In the genomic region with DNA sequence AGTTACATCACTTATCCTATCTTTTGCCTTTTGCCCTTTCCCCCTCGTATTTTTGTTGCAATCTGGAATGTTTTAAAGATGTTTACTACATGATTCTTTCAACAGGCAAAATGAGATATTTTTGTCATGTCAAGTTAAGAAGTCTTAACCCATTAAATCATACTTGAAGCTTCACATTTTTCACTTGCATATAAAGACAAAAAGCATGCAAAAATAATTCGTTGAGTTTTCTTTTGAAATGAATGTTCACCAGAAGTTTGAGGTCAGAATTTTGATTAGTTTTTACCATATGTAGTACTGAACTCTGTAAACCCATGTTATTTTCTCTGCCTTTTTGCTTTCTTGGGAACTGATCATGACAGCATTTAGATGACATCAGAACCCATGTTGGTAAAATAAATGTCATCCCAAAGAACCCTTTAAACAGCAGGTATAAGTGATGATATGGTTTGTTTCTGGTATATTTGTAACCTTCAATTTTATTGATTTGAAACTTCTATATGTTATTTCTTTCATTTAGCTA, we compare ENCODE assay signal across 14 cellular contexts.
DNase-seq lines count a peak whose midpoint lies in the region; ATAC-seq, FAIRE-seq and TF ChIP-seq lines count a peak whose summit lies in the region.
"Had no signal": no experiment of that assay in that cellular context is flagged by ENCODE, and none has a peak within 500 bp of the region (broad histone marks: within the 10 kb centered on the region; RNA-seq: fewer than 3 reads in every experiment).

No MANE protein-coding gene starts in this region.

- intact Hi-C loops in PC-9 (cut with micrococcal nuclease; ENCODE audit: unreplicated experiment) = no loop called here
- intact Hi-C loops in GM12878 (cut with micrococcal nuclease; ENCODE audit: unreplicated experiment) = no loop called here

- no peak for TF ChIP-seq EP300 in GM12878 (IDR thresholded peaks at IDR 0.05; ENCODE audit: borderline replicate concordance in 1 of 2, control insufficient read depth in 1 of 2, low read depth in 2 of 2, low read length in 2 of 2)

- TF ChIP-seq CTCF in PC-9 (conservative IDR thresholded peaks at IDR 0.05) (no peak), GM12878 (IDR thresholded peaks at IDR 0.05 in 2 of 3, conservative IDR thresholded peaks at IDR 0.05 in 1 of 3; ENCODE audit: control insufficient read depth in 2 of 3, extremely low read depth in 1 of 3, insufficient read depth in 1 of 3, low read depth in 3 of 3, low read length in 3 of 3) (no peak), mesothelial cell of epicardium (IDR thresholded peaks at IDR 0.05; ENCODE audit: unreplicated experiment) (no peak), thoracic aorta (IDR thresholded peaks at IDR 0.05) (no peak)

- H3K36me3 Mint-ChIP-seq in mesothelial cell of epicardium = peaks cover 14% of the 10 kb centered on the region

- H3K27me3 ChIP-seq in PC-9 (ENCODE audit: insufficient read depth, low read depth) = no peaks in the 10 kb centered on the region
- no peaks in the 10 kb centered on the region for H3K27me3 ChIP-seq in GM12878 (replicated peaks in 1 of 2; ENCODE audit: control insufficient read depth in 2 of 2, insufficient read depth in 2 of 2, low read length in 1 of 2)
- no peaks in the 10 kb centered on the region for H3K27me3 ChIP-seq in thoracic aorta (replicated peaks; ENCODE audit: insufficient read depth)
- H3K27me3 ChIP-seq: BLaER1, pancreas had no signal

- H3K4me1 Mint-ChIP-seq in mesothelial cell of epicardium = peaks cover 65% of the 10 kb centered on the region

- FAIRE-seq in GM12878 (lab: Jason Lieb, UNC) = peak; percentile 41
- FAIRE-seq: pancreas had no signal

- peak overlapping the region; percentile 97 for H3K27ac Mint-ChIP-seq in mesothelial cell of epicardium

- H2AFZ ChIP-seq in PC-9 (no peak overlapping the region), GM12878 (ENCODE audit: control insufficient read depth, low read depth, low read length) (no peak overlapping the region)

- CTCF ChIA-PET in PC-9 (lab: Charles Lee) (no interaction called here), GM12878 (lab: Yijun Ruan, JAX) (no interaction called here)

- no peaks in the 10 kb centered on the region for H3K9me2 ChIP-seq in PC-9 (ENCODE audit: insufficient read depth)

- H3F3A ChIP-seq in PC-9 (ENCODE audit: insufficient read depth, low read depth) = peaks cover 86% of the 10 kb centered on the region

- peak overlapping the region; percentile 94 for H3K27ac ChIP-seq in PC-9
- no peak overlapping the region for H3K27ac ChIP-seq in GM12878 (ENCODE audit: control insufficient read depth, insufficient read depth)
- H3K27ac ChIP-seq in thoracic aorta = peak overlapping the region; percentile 91
- H3K27ac ChIP-seq: BLaER1 had no signal

- no peak for TF ChIP-seq RAD21 in GM12878 (IDR thresholded peaks at IDR 0.05; ENCODE audit: insufficient read depth, low read depth, low read length)

- DNase-seq in PC-9 = no peak
- no peak for DNase-seq in GM12878 (ENCODE audit: low read depth, low spot score)
- no peak for DNase-seq in mesothelial cell of epicardium (ENCODE audit: low spot score in 2 of 2, unreplicated experiment in 2 of 2)
- no peak for DNase-seq in thoracic aorta (ENCODE audit: low spot score)
- no peak for DNase-seq in cerebellar cortex (ENCODE audit: low spot score)
- no peak for DNase-seq in OCI-M1 (lab: John Stamatoyannopoulos, UW)
- no peak for DNase-seq in GDM1 (lab: John Stamatoyannopoulos, UW)
- DNase-seq: DMS 273 treated with DMSO at 0.1 percent for 48 hours; effector memory CD4-positive, alpha-beta T cell; NCI-H1694 treated with DMSO at 0.1 percent for 48 hours; pancreas; SHP77 treated with DMSO at 0.1 percent for 48 hours had no signal

- SMC1A ChIA-PET in GM12878 (lab: Charles Lee; ENCODE audit: uncharacterized antibody, unreplicated experiment) = interaction anchor here (0.7 to 1.7 kb wide), 5 partner anchors 10 to 74 kb away, joined by 3 to 5 read pairs (median 4); no protein-coding TSS in a partner anchor

- H3K36me3 ChIP-seq in PC-9 (ENCODE audit: low read depth) (peaks cover 66% of the 10 kb centered on the region), GM12878 (ENCODE audit: control insufficient read depth in 2 of 2, insufficient read depth in 2 of 2, low read length in 1 of 2) (peaks cover 5 to 17% of the 10 kb centered on the region in 2 experiments; a peak in 3 of 4 replicates), thoracic aorta (no peaks in the 10 kb centered on the region)
- H3K36me3 ChIP-seq: pancreas had no signal

- H3K9me3 ChIP-seq in PC-9 (ENCODE audit: insufficient read depth, low read depth) (0 out of 2 replicates have a peak, but pooled peaks cover 5% of the 10 kb centered on the region), GM12878 (replicated peaks; ENCODE audit: control insufficient read depth, insufficient read depth, low read length) (no peaks in the 10 kb centered on the region), thoracic aorta (no peaks in the 10 kb centered on the region)
- H3K9me3 ChIP-seq: BLaER1, pancreas had no signal

- TF ChIP-seq POLR2A in GM12878 (IDR thresholded peaks at IDR 0.05; ENCODE audit: low read depth, low read length) = no peak

- POLR2A ChIA-PET in PC-9 (lab: Charles Lee; ENCODE audit: unreplicated experiment) = no interaction called here
- POLR2A ChIA-PET in GM12878 (lab: Charles Lee) = no interaction called here

- in situ Hi-C loops in GM12878 (cut with MboI) = no loop called here

- BruUV-seq in PC-9 (replicated peaks; lab: Mats Ljungman, UMichigan) (no TSS peak), GM12878 (replicated peaks; lab: Mats Ljungman, UMichigan) (no TSS peak)

- peak overlapping the region; percentile 70 for H3K4me2 ChIP-seq in PC-9
- no peak overlapping the region for H3K4me2 ChIP-seq in GM12878 (ENCODE audit: control insufficient read depth, insufficient read depth)
- H3K4me2 ChIP-seq: BLaER1 had no signal

- ATAC-seq in GM12878 (no peak), thoracic aorta (ENCODE audit: insufficient number of reproducible peaks, low FRiP score, low read depth) (no peak)
- ATAC-seq: HCT116 had no signal

- H3K4me1 ChIP-seq in PC-9 (replicated peaks; ENCODE audit: insufficient read depth) (peaks cover 89% of the 10 kb centered on the region), GM12878 (ENCODE audit: control insufficient read depth, insufficient read depth, low read length) (no peaks in the 10 kb centered on the region), thoracic aorta (ENCODE audit: control insufficient read depth in 1 of 2, low read depth in 2 of 2) (peaks cover 78 to 95% of the 10 kb centered on the region in 2 donors)
- H3K4me1 ChIP-seq: BLaER1 had no signal

- no peak overlapping the region for H3K4me3 Mint-ChIP-seq in mesothelial cell of epicardium

- RAD21 ChIA-PET in GM12878 (lab: Charles Lee; ENCODE audit: unreplicated experiment) = no interaction called here

- H3K4me3 ChIP-seq in PC-9 (peak overlapping the region; percentile 20; the same call in 1 of the 2 replicates), GM12878 (no peak overlapping the region), thoracic aorta (no peak overlapping the region)
- H3K4me3 ChIP-seq: BLaER1, pancreas had no signal

- peaks cover 87% of the 10 kb centered on the region for H3K79me2 ChIP-seq in PC-9 (ENCODE audit: low read depth)
- no peaks in the 10 kb centered on the region for H3K79me2 ChIP-seq in GM12878 (ENCODE audit: control insufficient read depth, insufficient read depth, low read length)

- H3K9ac ChIP-seq in GM12878 (ENCODE audit: control insufficient read depth, insufficient read depth, low read length) = no peak overlapping the region
- H3K9ac ChIP-seq: BLaER1 had no signal

- peaks cover 2% of the 10 kb centered on the region; the same call in 1 of the 2 replicates for H4K20me1 ChIP-seq in PC-9 (ENCODE audit: insufficient read depth)
- no peaks in the 10 kb centered on the region for H4K20me1 ChIP-seq in GM12878 (ENCODE audit: control insufficient read depth, insufficient read depth)
- H4K20me1 ChIP-seq: BLaER1 had no signal

- 2% methylated on average over 2 of the region's 2 CpGs for WGBS in GM12878 (ENCODE audit: insufficient coverage, insufficient replicate concordance, low lambda C conversion rate, missing lambda C conversion rate)

- H3K9me3 Mint-ChIP-seq in mesothelial cell of epicardium = no peaks in the 10 kb centered on the region

- no peaks in the 10 kb centered on the region for H3K27me3 Mint-ChIP-seq in mesothelial cell of epicardium (ENCODE audit: low read depth)

TF ChIP-seq in GM12878, 131 proteins besides CTCF, POLR2A, EP300 and RAD21:
- TF ChIP-seq ZNF207 (IDR thresholded peaks at IDR 0.05; ENCODE audit: borderline replicate concordance) (no peak), RUNX3 (IDR thresholded peaks at IDR 0.05; ENCODE audit: low read length) (peak; percentile 26; the same call in 1 of the 2 replicates)
